Comparison of ENCODE assay signal across 33 cellular contexts in genomic region chr12:42259699-42260098, GRCh38.
"Had no signal": no experiment of that assay in that cellular context is flagged by ENCODE, and none has a peak within 500 bp of the region (broad histone marks: within the 10 kb centered on the region; RNA-seq: fewer than 3 reads in every experiment).

No MANE protein-coding gene starts in this region.

- ATAC-seq: naive thymus-derived CD4-positive, alpha-beta T cell; natural killer cell; psoas muscle; right cardiac atrium; sciatic nerve; stimulated activated memory B cell treated with anti-CD40 and anti-IgM and Interleukin-4, amounts not matched to agents 10 μg/mL and 1 μg/mL and 100 μg/mL, for 72 hours; stimulated activated naive CD8-positive, alpha-beta T cell treated with anti-CD3 and anti-CD28 coated beads, Interleukin-15, amount 100 ng/mL, for 72 hours; stimulated activated naive CD8-positive, alpha-beta T cell treated with anti-CD3 and anti-CD28 coated beads, Interleukin-15, Interleukin-2, amounts not matched to agents 100 U/mL and 50 U/mL, for 24 hours; upper lobe of right lung had no signal

- H3K4me3 ChIP-seq: ovary, psoas muscle, skin epidermis, smooth muscle cell, spleen, suprapubic skin, testis, tibial artery, transverse colon, upper lobe of right lung, uterus had no signal

- H3K27ac Mint-ChIP-seq: naive thymus-derived CD4-positive, alpha-beta T cell; natural killer cell; nephron; progenitor cell of endocrine pancreas; stimulated activated memory B cell treated with anti-CD40 and anti-IgM and Interleukin-4, amounts not matched to agents 10 μg/mL and 1 μg/mL and 100 μg/mL, for 72 hours; type B pancreatic cell had no signal

- H3K4me1 ChIP-seq: parathyroid adenoma, psoas muscle, spleen, suprapubic skin, testis, tibial artery, transverse colon, upper lobe of right lung, uterus had no signal

- H3K9me3 ChIP-seq: neutrophil, ovary, psoas muscle, spleen, suprapubic skin, testis, tibial artery, transverse colon, upper lobe of right lung, uterus had no signal

- H3K27me3 Mint-ChIP-seq: naive thymus-derived CD4-positive, alpha-beta T cell; progenitor cell of endocrine pancreas; stimulated activated naive CD8-positive, alpha-beta T cell treated with anti-CD3 and anti-CD28 coated beads, Interleukin-15, amount 100 ng/mL, for 72 hours; type B pancreatic cell had no signal

- H3K4me3 Mint-ChIP-seq: naive thymus-derived CD4-positive, alpha-beta T cell; natural killer cell; nephron; neural crest cell; stimulated activated memory B cell treated with anti-CD40 and anti-IgM and Interleukin-4, amounts not matched to agents 10 μg/mL and 1 μg/mL and 100 μg/mL, for 72 hours; stimulated activated naive CD8-positive, alpha-beta T cell treated with anti-CD3 and anti-CD28 coated beads, Interleukin-15, amount 100 ng/mL, for 72 hours; type B pancreatic cell had no signal

- H3K27ac ChIP-seq: neutrophil, ovary, parathyroid adenoma, psoas muscle, skin epidermis, spleen, suprapubic skin, testis, tibial artery, transverse colon, upper lobe of right lung, uterus had no signal

- H3K36me3 ChIP-seq: neutrophil, ovary, spleen, suprapubic skin, tibial artery, transverse colon, upper lobe of right lung, uterus had no signal

- H3K79me2 ChIP-seq: parathyroid adenoma had no signal

- H3K9me3 Mint-ChIP-seq: natural killer cell; neural crest cell; stimulated activated memory B cell treated with anti-CD40 and anti-IgM and Interleukin-4, amounts not matched to agents 10 μg/mL and 1 μg/mL and 100 μg/mL, for 72 hours; type B pancreatic cell had no signal

- H3K4me1 Mint-ChIP-seq: natural killer cell; neural crest cell; stimulated activated memory B cell treated with anti-CD40 and anti-IgM and Interleukin-4, amounts not matched to agents 10 μg/mL and 1 μg/mL and 100 μg/mL, for 72 hours had no signal

- H3K36me3 Mint-ChIP-seq: natural killer cell, type B pancreatic cell had no signal

- DNase-seq: naive thymus-derived CD4-positive, alpha-beta T cell; natural killer cell; occipital lobe; ovary; posterior cingulate gyrus; psoas muscle; right cardiac atrium; spleen; stimulated activated CD4-positive, alpha-beta T cell treated with anti-CD3 and anti-CD28 coated beads, Interleukin-12 subunit alpha, Interleukin-12 subunit beta, amount 100 ng/mL, for 4 hours; stimulated activated CD4-positive, alpha-beta T cell treated with anti-CD3 and anti-CD28 coated beads, Interleukin-1b, Interleukin-23, amount 100 ng/mL, for 48 hours; stimulated activated CD4-positive, alpha-beta T cell treated with anti-CD3 and anti-CD28 coated beads, Interleukin-4, amount 100 ng/mL, for 1 hour; stimulated activated CD4-positive, alpha-beta T cell treated with anti-CD3 and anti-CD28 coated beads, Interleukin-4, amount 100 ng/mL, for 4 hours; stimulated activated CD8-positive, alpha-beta memory T cell treated with anti-CD3 and anti-CD28 coated beads, Interleukin-4, amount 100 ng/mL, for 48 hours; stimulated activated naive CD4-positive, alpha-beta T cell; stimulated activated naive CD8-positive, alpha-beta T cell treated with anti-CD3 and anti-CD28 coated beads, Interleukin-15, amount 100 ng/mL, for 72 hours; stimulated activated naive CD8-positive, alpha-beta T cell treated with anti-CD3 and anti-CD28 coated beads, Interleukin-15, Interleukin-2, amounts not matched to agents 100 U/mL and 50 U/mL, for 24 hours; substantia nigra; testis; tibial artery; transverse colon; upper lobe of right lung; uterus had no signal

- H3K27me3 ChIP-seq: neutrophil, ovary, spleen, suprapubic skin, testis, tibial artery, transverse colon, upper lobe of right lung, uterus had no signal

- H3K9ac ChIP-seq: parathyroid adenoma had no signal

- H3K4me2 ChIP-seq: smooth muscle cell had no signal
